ENCODE assay signal across 19 cellular contexts in genomic region chr6:45192556-45192955, GRCh38.
"Had no signal": no experiment of that assay in that cellular context is flagged by ENCODE, and none has a peak within 500 bp of the region (broad histone marks: within the 10 kb centered on the region; RNA-seq: fewer than 3 reads in every experiment).

No MANE protein-coding gene starts in this region.

- H3K9me3 ChIP-seq: body of pancreas, gastrocnemius medialis, heart left ventricle, ovary, spleen had no signal

- ATAC-seq: body of pancreas; gastrocnemius medialis; heart left ventricle; sciatic nerve; stimulated activated effector memory CD8-positive, alpha-beta T cell treated with anti-CD3 and anti-CD28 coated beads, Interleukin-12 subunit alpha, Interleukin-12 subunit beta, amount 100 ng/mL, for 72 hours had no signal

- H3K4me1 Mint-ChIP-seq: naive B cell, neural progenitor cell had no signal

- DNase-seq: activated CD4-positive, alpha-beta T cell treated with anti-CD3 and anti-CD28 coated beads for 1 hour; activated CD4-positive, alpha-beta T cell treated with anti-CD3 and anti-CD28 coated beads, Interleukin-2, amount 50 U/mL, for 48 hours; activated effector memory CD4-positive, alpha-beta T cell treated with Interleukin-2 at 50 U/mL for 16 hours; activated naive CD4-positive, alpha-beta T cell treated with anti-CD3 and anti-CD28 coated beads, Interleukin-2, amount 50 U/mL, for 16 hours; activated T-cell treated with anti-CD3 and anti-CD28 coated beads, Interleukin-2, amount 50 U/mL, for 1 hour; body of pancreas; central memory CD4-positive, alpha-beta T cell; effector CD8-positive, alpha-beta T cell; gastrocnemius medialis; heart left ventricle; immature natural killer cell; mammary epithelial cell; naive B cell; ovary; spleen; stimulated activated CD4-positive, alpha-beta T cell treated with anti-CD3 and anti-CD28 coated beads, Interleukin-1b, Interleukin-23, amount 100 ng/mL, for 48 hours had no signal

- H3K4me2 ChIP-seq: neural progenitor cell had no signal

- H3K4me3 ChIP-seq: body of pancreas, gastrocnemius medialis, heart left ventricle, neural progenitor cell, ovary, spleen had no signal

- H3K4me1 ChIP-seq: body of pancreas, heart left ventricle, neural progenitor cell, spleen had no signal

- H3K27me3 ChIP-seq: body of pancreas, gastrocnemius medialis, heart left ventricle, neural progenitor cell, ovary, spleen had no signal

- H3K9ac ChIP-seq: neural progenitor cell had no signal

- H3K36me3 ChIP-seq: gastrocnemius medialis, heart left ventricle, neural progenitor cell, ovary, spleen had no signal

- H3K27ac Mint-ChIP-seq: immature natural killer cell; naive B cell; neural progenitor cell; stimulated activated effector memory CD8-positive, alpha-beta T cell treated with anti-CD3 and anti-CD28 coated beads, Interleukin-12 subunit alpha, Interleukin-12 subunit beta, amount 100 ng/mL, for 72 hours had no signal

- H2AFZ ChIP-seq: neural progenitor cell had no signal

- H3K27me3 Mint-ChIP-seq: naive B cell had no signal

- H3K36me3 Mint-ChIP-seq: immature natural killer cell; naive B cell; neural progenitor cell; stimulated activated effector memory CD8-positive, alpha-beta T cell treated with anti-CD3 and anti-CD28 coated beads, Interleukin-12 subunit alpha, Interleukin-12 subunit beta, amount 100 ng/mL, for 72 hours had no signal

- H3K9me3 Mint-ChIP-seq: immature natural killer cell; neural progenitor cell; stimulated activated effector memory CD8-positive, alpha-beta T cell treated with anti-CD3 and anti-CD28 coated beads, Interleukin-12 subunit alpha, Interleukin-12 subunit beta, amount 100 ng/mL, for 72 hours had no signal

- H3K27ac ChIP-seq: body of pancreas, gastrocnemius medialis, heart left ventricle, neural progenitor cell, ovary, spleen had no signal

- H3K4me3 Mint-ChIP-seq: immature natural killer cell; naive B cell; neural progenitor cell; stimulated activated effector memory CD8-positive, alpha-beta T cell treated with anti-CD3 and anti-CD28 coated beads, Interleukin-12 subunit alpha, Interleukin-12 subunit beta, amount 100 ng/mL, for 72 hours had no signal
